1 cellular context compared by ENCODE assay signal in genomic region chr9:70407081-70407503, GRCh38.
TF ChIP-seq lines count a peak whose summit lies in the region.

No MANE protein-coding gene starts in this region.

TF ChIP-seq in IMR-90, 13 proteins besides CTCF, POLR2A, EP300 and RAD21 (continued from another document):
- TF ChIP-seq ELK1 (IDR thresholded peaks at IDR 0.05; ENCODE audit: borderline replicate concordance, low read depth, low read length) (no peak), RCOR1 (IDR thresholded peaks at IDR 0.05; ENCODE audit: insufficient replicate concordance, low read length) (peak; percentile 67), MAFK (IDR thresholded peaks at IDR 0.05; ENCODE audit: low read depth, low read length) (no peak), FOS (IDR thresholded peaks at IDR 0.05; ENCODE audit: low read depth, low read length) (peak; percentile 83)
